26 cellular contexts compared by ENCODE assay signal in the genomic region with DNA sequence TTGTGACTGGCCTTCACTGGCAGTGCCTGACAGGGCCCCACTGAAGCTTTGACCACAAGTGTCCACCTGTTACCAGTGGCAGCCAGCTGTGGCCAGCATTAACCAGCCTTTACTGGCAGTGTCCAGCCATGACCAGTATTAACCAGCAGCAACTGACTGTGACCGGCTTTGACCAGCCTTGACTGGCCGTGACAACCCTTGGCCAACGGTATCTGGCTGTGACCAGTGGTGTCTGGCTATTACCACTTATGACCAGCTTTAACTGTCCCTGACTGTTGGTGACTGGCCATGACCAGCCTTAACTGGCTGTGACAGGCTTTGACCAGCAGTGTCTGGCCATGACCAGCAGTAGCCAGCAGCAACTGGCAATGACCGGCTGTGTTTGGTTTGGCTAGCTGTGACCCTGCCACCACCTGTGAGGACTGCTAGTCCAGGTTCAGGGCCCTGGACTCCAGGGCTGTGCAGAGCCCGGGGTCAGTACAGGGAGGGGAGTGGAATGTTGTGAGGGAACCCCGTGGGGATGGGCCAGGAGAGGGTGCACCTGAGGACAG. TPM values are rescaled to one million over a fixed set of nuclear protein-coding genes. Genes with fewer than 3 reads are reported as not detected.
A peak's percentile ranks its signal among the peaks of the same experiment; 100 is the strongest.
DNase-seq lines count a peak whose midpoint lies in the region; ATAC-seq and TF ChIP-seq lines count a peak whose summit lies in the region.
"Had no signal": no experiment of that assay in that cellular context is flagged by ENCODE, and none has a peak within 500 bp of the region (broad histone marks: within the 10 kb centered on the region; RNA-seq: fewer than 3 reads in every experiment).

No MANE protein-coding gene starts in this region.

- POLR2A ChIA-PET in WTC11 (lab: Charles Lee), result no interaction called here
- POLR2A ChIA-PET in A673 (lab: Charles Lee; ENCODE audit: low non-redundant PET), result no interaction called here

- CTCF ChIA-PET in WTC11 (lab: Charles Lee), result interaction anchor here (1.1 kb wide), 1 partner anchor 78 kb away, joined by 3 read pairs; no protein-coding TSS in a partner anchor
- CTCF ChIA-PET in A673 (lab: Charles Lee), result no interaction called here

- no TSS peak for BruUV-seq in A673 (replicated peaks; lab: Mats Ljungman, UMichigan)

- no peaks in the 10 kb centered on the region for H3K9me3 ChIP-seq in A673 (ENCODE audit: low read depth, low read length, poor library complexity, severe bottlenecking)
- H3K9me3 ChIP-seq: MG63 had no signal

- H3K27me3 Mint-ChIP-seq in WTC11 (ENCODE audit: low read depth) (peaks cover 4% of the 10 kb centered on the region; the same call in 1 of the 2 replicates), nephron progenitor cell (ENCODE audit: low read depth, poor library complexity) (peaks cover 5% of the 10 kb centered on the region)
- H3K27me3 Mint-ChIP-seq: CD4-positive, alpha-beta T cell had no signal

- H3K27me3 ChIP-seq in A673 (replicated peaks; ENCODE audit: insufficient read depth, low read depth, low read length, poor library complexity), result no peaks in the 10 kb centered on the region
- H3K27me3 ChIP-seq: BLaER1 treated with 17β-estradiol and CSF1 and Interleukin-3, amounts not matched to agents 10 nM and 100 nM; MG63 had no signal

- no peaks in the 10 kb centered on the region for H3K4me1 ChIP-seq in A673 (ENCODE audit: insufficient read depth, low read length, poor library complexity, severe bottlenecking)
- H3K4me1 ChIP-seq: BLaER1 treated with 17β-estradiol and CSF1 and Interleukin-3, amounts not matched to agents 10 nM and 100 nM had no signal

- peak overlapping the region; percentile 60; the same call in 1 of the 2 replicates for H3K27ac Mint-ChIP-seq in WTC11
- H3K27ac Mint-ChIP-seq in nephron progenitor cell, result peak overlapping the region; percentile 89
- H3K27ac Mint-ChIP-seq: CD4-positive, alpha-beta T cell had no signal

- TF ChIP-seq CTCF in WTC11 (IDR thresholded peaks at IDR 0.05), result no peak
- no peak for TF ChIP-seq CTCF in nephron progenitor cell (IDR thresholded peaks at IDR 0.05)
- no peak for TF ChIP-seq CTCF in A673 (conservative IDR thresholded peaks at IDR 0.05; ENCODE audit: low read depth, low read length)

- H3K36me3 ChIP-seq in A673 (ENCODE audit: insufficient read depth, low read length, poor library complexity, severe bottlenecking), result peaks cover 4% of the 10 kb centered on the region

- H3K27ac ChIP-seq in A673 (ENCODE audit: low read depth, low read length, poor library complexity, severe bottlenecking), result no peak overlapping the region
- H3K27ac ChIP-seq: BLaER1 treated with 17β-estradiol and CSF1 and Interleukin-3, amounts not matched to agents 10 nM and 100 nM; PC-9 had no signal

- H3K36me3 Mint-ChIP-seq in WTC11 (peaks cover 26% of the 10 kb centered on the region), nephron progenitor cell (ENCODE audit: low read depth) (peaks cover 73% of the 10 kb centered on the region)

- ATAC-seq in WTC11 (no peak), left lobe of liver (peak; percentile 77), GM21528 (IDR thresholded peaks at IDR 0.05; ENCODE audit: low FRiP score, unreplicated experiment) (no peak), GM19452 (IDR thresholded peaks at IDR 0.05; ENCODE audit: unreplicated experiment) (no peak), HG02870 (IDR thresholded peaks at IDR 0.05; ENCODE audit: unreplicated experiment) (no peak)
- ATAC-seq: HCT116 had no signal

- intact Hi-C loops in A673 (cut with micrococcal nuclease; ENCODE audit: unreplicated experiment), result no loop called here

- no peaks in the 10 kb centered on the region for H3K9me3 Mint-ChIP-seq in WTC11
- peaks cover 4% of the 10 kb centered on the region for H3K9me3 Mint-ChIP-seq in nephron progenitor cell
- H3K9me3 Mint-ChIP-seq: CD4-positive, alpha-beta T cell had no signal

- H3K4me3 Mint-ChIP-seq in WTC11, result no peak overlapping the region
- H3K4me3 Mint-ChIP-seq in nephron progenitor cell, result no peak overlapping the region
- H3K4me3 Mint-ChIP-seq: CD4-positive, alpha-beta T cell had no signal

- DNase-seq in WTC11 (ENCODE audit: low spot score) (no peak), left lobe of liver (ENCODE audit: low spot score) (peak; percentile 94), nephron progenitor cell (no peak), A673 (ENCODE audit: low spot score) (no peak)
- DNase-seq: AML-193; CD4-positive, alpha-beta T cell; DMS53; KBM-7; MG63; NCI-H1694; NCI-H2029 treated with DMSO at 0.1 percent for 48 hours; NCI-H2227 treated with DMSO at 0.1 percent for 48 hours; NCI-H526 treated with DMSO at 0.1 percent for 48 hours; PC-9; Right ventricle myocardium superior had no signal

- H3K4me1 Mint-ChIP-seq in WTC11, result no peaks in the 10 kb centered on the region
- H3K4me1 Mint-ChIP-seq in nephron progenitor cell, result no peaks in the 10 kb centered on the region

- no peak overlapping the region for H3K4me3 ChIP-seq in A673 (ENCODE audit: low read depth, low read length, poor library complexity, severe bottlenecking)
- H3K4me3 ChIP-seq: BLaER1 treated with 17β-estradiol and CSF1 and Interleukin-3, amounts not matched to agents 10 nM and 100 nM; MG63; PC-9 had no signal

TF ChIP-seq in WTC11, 78 proteins besides CTCF, POLR2A, EP300 and RAD21:
- TF ChIP-seq ZNF671 (CRISPR knock-in tag; IDR thresholded peaks at IDR 0.05) (no peak), SP1 (CRISPR knock-in tag; conservative IDR thresholded peaks at IDR 0.05) (no peak), CREB1 (CRISPR knock-in tag; IDR thresholded peaks at IDR 0.05) (no peak), GRHL2 (CRISPR knock-in tag; IDR thresholded peaks at IDR 0.05; ENCODE audit: insufficient replicate concordance, severe bottlenecking) (no peak), ZBTB21 (CRISPR knock-in tag; IDR thresholded peaks at IDR 0.05; ENCODE audit: borderline replicate concordance) (no peak)
- TF ChIP-seq, protein P1, sequence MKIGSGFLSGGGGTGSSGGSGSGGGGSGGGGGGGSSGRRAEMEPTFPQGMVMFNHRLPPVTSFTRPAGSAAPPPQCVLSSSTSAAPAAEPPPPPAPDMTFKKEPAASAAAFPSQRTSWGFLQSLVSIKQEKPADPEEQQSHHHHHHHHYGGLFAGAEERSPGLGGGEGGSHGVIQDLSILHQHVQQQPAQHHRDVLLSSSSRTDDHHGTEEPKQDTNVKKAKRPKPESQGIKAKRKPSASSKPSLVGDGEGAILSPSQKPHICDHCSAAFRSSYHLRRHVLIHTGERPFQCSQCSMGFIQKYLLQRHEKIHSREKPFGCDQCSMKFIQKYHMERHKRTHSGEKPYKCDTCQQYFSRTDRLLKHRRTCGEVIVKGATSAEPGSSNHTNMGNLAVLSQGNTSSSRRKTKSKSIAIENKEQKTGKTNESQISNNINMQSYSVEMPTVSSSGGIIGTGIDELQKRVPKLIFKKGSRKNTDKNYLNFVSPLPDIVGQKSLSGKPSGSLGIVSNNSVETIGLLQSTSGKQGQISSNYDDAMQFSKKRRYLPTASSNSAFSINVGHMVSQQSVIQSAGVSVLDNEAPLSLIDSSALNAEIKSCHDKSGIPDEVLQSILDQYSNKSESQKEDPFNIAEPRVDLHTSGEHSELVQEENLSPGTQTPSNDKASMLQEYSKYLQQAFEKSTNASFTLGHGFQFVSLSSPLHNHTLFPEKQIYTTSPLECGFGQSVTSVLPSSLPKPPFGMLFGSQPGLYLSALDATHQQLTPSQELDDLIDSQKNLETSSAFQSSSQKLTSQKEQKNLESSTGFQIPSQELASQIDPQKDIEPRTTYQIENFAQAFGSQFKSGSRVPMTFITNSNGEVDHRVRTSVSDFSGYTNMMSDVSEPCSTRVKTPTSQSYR (CRISPR knock-in tag; IDR thresholded peaks at IDR 0.05), result no peak
- TF ChIP-seq, protein P2, sequence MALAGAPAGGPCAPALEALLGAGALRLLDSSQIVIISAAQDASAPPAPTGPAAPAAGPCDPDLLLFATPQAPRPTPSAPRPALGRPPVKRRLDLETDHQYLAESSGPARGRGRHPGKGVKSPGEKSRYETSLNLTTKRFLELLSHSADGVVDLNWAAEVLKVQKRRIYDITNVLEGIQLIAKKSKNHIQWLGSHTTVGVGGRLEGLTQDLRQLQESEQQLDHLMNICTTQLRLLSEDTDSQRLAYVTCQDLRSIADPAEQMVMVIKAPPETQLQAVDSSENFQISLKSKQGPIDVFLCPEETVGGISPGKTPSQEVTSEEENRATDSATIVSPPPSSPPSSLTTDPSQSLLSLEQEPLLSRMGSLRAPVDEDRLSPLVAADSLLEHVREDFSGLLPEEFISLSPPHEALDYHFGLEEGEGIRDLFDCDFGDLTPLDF (CRISPR knock-in tag; IDR thresholded peaks at IDR 0.05), result no peak
- TF ChIP-seq, protein P3, sequence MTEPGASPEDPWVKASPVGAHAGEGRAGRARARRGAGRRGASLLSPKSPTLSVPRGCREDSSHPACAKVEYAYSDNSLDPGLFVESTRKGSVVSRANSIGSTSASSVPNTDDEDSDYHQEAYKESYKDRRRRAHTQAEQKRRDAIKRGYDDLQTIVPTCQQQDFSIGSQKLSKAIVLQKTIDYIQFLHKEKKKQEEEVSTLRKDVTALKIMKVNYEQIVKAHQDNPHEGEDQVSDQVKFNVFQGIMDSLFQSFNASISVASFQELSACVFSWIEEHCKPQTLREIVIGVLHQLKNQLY (CRISPR knock-in tag; IDR thresholded peaks at IDR 0.05), result no peak

RNA-seq across cellular contexts. Expression of a gene that starts 32.2 kb away (rescaled TPM):
- total RNA-seq in WTC11 (2021) (not detected in 3 replicates), left lobe of liver (not detected), A673 (2021) (not detected in 2 replicates)
- total RNA-seq: CD4-positive, alpha-beta T cell; H4; HT1080; NCI-H460; PC-9; SK-MEL-5 had no signal

RNA-seq across cellular contexts. Expression of a gene that starts 39.4 kb away (rescaled TPM):
- total RNA-seq in WTC11 (2021), result 58.5 to 60.8 TPM (median 58.6 TPM) in 3 replicates
- total RNA-seq in left lobe of liver, result 17.5 TPM
- 44.0 and 46.4 TPM in 2 replicates for total RNA-seq in A673 (2021)

RNA-seq across cellular contexts. Expression of a gene that starts 45.2 kb away (rescaled TPM):
- total RNA-seq in WTC11 (2021) (2.7 to 3.5 TPM (median 3.1 TPM) in 3 replicates), left lobe of liver (4.3 TPM), A673 (2021) (not detected in 2 replicates)
- total RNA-seq: CD4-positive, alpha-beta T cell; G401; H4; NCI-H460; PC-9; RPMI7951; SK-MEL-5 had no signal

RNA-seq across cellular contexts. Expression of a gene that starts 50.1 kb away (rescaled TPM):
- total RNA-seq in WTC11 (2021), result 5.2 to 6.5 TPM (median 5.3 TPM) in 3 replicates
- not detected for total RNA-seq in left lobe of liver
- 0.44 and 0.49 TPM in 2 replicates for total RNA-seq in A673 (2021)
- total RNA-seq: CD4-positive, alpha-beta T cell; H4; Right ventricle myocardium superior had no signal
